Comparison of ENCODE assay signal across 10 cellular contexts in the genomic region with DNA sequence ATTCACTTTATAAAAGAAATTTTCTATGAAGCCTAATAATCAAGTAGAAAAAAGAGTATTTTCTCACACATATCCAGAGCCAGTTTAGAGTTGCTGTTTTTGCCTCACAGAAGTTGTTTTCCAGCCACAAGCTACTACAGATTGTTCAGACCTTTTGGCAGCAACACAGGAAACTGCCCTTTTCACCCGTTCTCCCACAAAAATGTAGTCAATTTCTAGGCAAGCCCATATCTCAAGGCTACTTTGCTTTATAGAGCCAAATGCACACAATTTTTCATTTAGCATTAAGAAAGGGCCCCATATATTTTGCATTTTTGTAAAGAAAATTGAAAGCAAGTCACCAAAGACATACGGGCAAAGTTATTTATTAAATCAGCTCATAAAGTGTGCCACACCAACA. TPM values are rescaled to one million over a fixed set of nuclear protein-coding genes. Genes with fewer than 3 reads are reported as not detected.
DNase-seq lines count a peak whose midpoint lies in the region; ATAC-seq and TF ChIP-seq lines count a peak whose summit lies in the region.
"Had no signal": no experiment of that assay in that cellular context is flagged by ENCODE, and none has a peak within 500 bp of the region (broad histone marks: within the 10 kb centered on the region; RNA-seq: fewer than 3 reads in every experiment).

No MANE protein-coding gene starts in this region.

- WGBS in psoas muscle, 3 donors, result 17 to 23% (median 21%) methylated on average over 2 of the region's 2 CpGs
- WGBS in stomach, 5 donors, result 27 to 39% (median 30%) methylated on average over 2 of the region's 2 CpGs
- WGBS in H9 (ENCODE audit: extremely low coverage, insufficient read length, low lambda C conversion rate), result no CpG with 5 or more reads among the region's 2 CpGs

- H3K4me1 ChIP-seq in psoas muscle (peaks cover 19% of the 10 kb centered on the region), stomach (peaks cover 6 to 44% (median 30%) of the 10 kb centered on the region in 4 donors), H9 (ENCODE audit: insufficient read depth, low read length) (no peaks in the 10 kb centered on the region; the same call in 1 of the 2 replicates)

- H3K4me1 Mint-ChIP-seq in activated naive CD8-positive, alpha-beta T cell treated with anti-CD3 and anti-CD28 coated beads, Interleukin-2, amount 50 U/mL, for 24 hours, result no peaks in the 10 kb centered on the region
- peaks cover 17 to 21% of the 10 kb centered on the region in 2 experiments for H3K4me1 Mint-ChIP-seq in H9

- no peak for TF ChIP-seq EP300 in stomach (IDR thresholded peaks at IDR 0.05)

- H3K36me3 ChIP-seq in SK-N-MC (ENCODE audit: insufficient read depth, low read length) (peaks cover 18% of the 10 kb centered on the region), psoas muscle (ENCODE audit: insufficient read depth in 1 of 2, low read depth in 1 of 2) (no peaks in the 10 kb centered on the region), stomach (no peaks in the 10 kb centered on the region)

- H2AFZ ChIP-seq in H9 (ENCODE audit: low read length), result no peak overlapping the region

- H3K23ac ChIP-seq in H9 (ENCODE audit: insufficient read length, low read depth, low read length), result no peak overlapping the region

- H3K27ac ChIP-seq in SK-N-MC (peak overlapping the region; percentile 95), psoas muscle (no peak overlapping the region), stomach (peak overlapping the region in 1 of 5 donors; percentile 15), H9 (ENCODE audit: insufficient read length, low read depth, low read length) (no peak overlapping the region)

- H3K9me3 Mint-ChIP-seq in activated naive CD8-positive, alpha-beta T cell treated with anti-CD3 and anti-CD28 coated beads, Interleukin-2, amount 50 U/mL, for 24 hours, result peaks cover 13% of the 10 kb centered on the region
- peaks cover 13 to 24% of the 10 kb centered on the region in 2 experiments for H3K9me3 Mint-ChIP-seq in H9

- DNase-seq in Ammon's horn (ENCODE audit: low spot score) (peak; percentile 60), SK-N-MC (ENCODE audit: low read depth, low spot score) (peak; percentile 60), fibroblast of pulmonary artery (ENCODE audit: low read depth) (peak; percentile 91), psoas muscle (no peak), posterior vena cava (ENCODE audit: low spot score) (no peak), stomach (no peak), H9 (no peak)
- DNase-seq in activated naive CD8-positive, alpha-beta T cell treated with anti-CD3 and anti-CD28 coated beads, Interleukin-2, amount 50 U/mL, for 24 hours, result no peak
- DNase-seq: NCI-H1105 treated with DMSO at 0.1 percent for 48 hours, T-cell had no signal

- TF ChIP-seq POLR2A in stomach (IDR thresholded peaks at IDR 0.05), result no peak

- no peaks in the 10 kb centered on the region for H3K27me3 ChIP-seq in psoas muscle (ENCODE audit: insufficient read depth in 3 of 3, low read length in 2 of 3)
- H3K27me3 ChIP-seq in stomach, result no peaks in the 10 kb centered on the region
- no peaks in the 10 kb centered on the region for H3K27me3 ChIP-seq in H9 (ENCODE audit: insufficient read depth, low read length)

- intact Hi-C loops in psoas muscle (cut with DNase I) (no loop called here), posterior vena cava (cut with DNase I) (no loop called here), stomach (cut with DNase I; ENCODE audit: low total_unique reads) (no loop called here)

- H2BK5ac ChIP-seq in H9 (ENCODE audit: insufficient read length, low read length), result no peak overlapping the region

- H3K79me1 ChIP-seq in H9 (ENCODE audit: insufficient read depth, low read depth, low read length, poor library complexity, severe bottlenecking), result peaks cover 8% of the 10 kb centered on the region

- peaks cover 7% of the 10 kb centered on the region; the same call in 1 of the 2 replicates for H3K79me2 ChIP-seq in H9 (ENCODE audit: insufficient read depth, low read length)

- H2BK120ac ChIP-seq in H9 (ENCODE audit: low read depth, low read length, poor library complexity, severe bottlenecking), result no peak overlapping the region

- TF ChIP-seq CTCF in fibroblast of pulmonary artery (IDR thresholded peaks at IDR 0.05; ENCODE audit: low read length, missing control alignments) (no peak), psoas muscle (IDR thresholded peaks at IDR 0.05) (no peak), stomach (IDR thresholded peaks at IDR 0.05) (no peak), H9 (conservative IDR thresholded peaks at IDR 0.05) (no peak)

- no peak overlapping the region for H3K4ac ChIP-seq in H9 (ENCODE audit: low read depth, low read length)

- H3K4me3 Mint-ChIP-seq in activated naive CD8-positive, alpha-beta T cell treated with anti-CD3 and anti-CD28 coated beads, Interleukin-2, amount 50 U/mL, for 24 hours, result no peak overlapping the region
- H3K4me3 Mint-ChIP-seq in H9, result no peak overlapping the region
- H3K4me3 Mint-ChIP-seq: T-cell had no signal

- H4K20me1 ChIP-seq in H9 (ENCODE audit: control insufficient read depth, insufficient read depth, insufficient read length), result no peaks in the 10 kb centered on the region

- no peak overlapping the region for H3K27ac Mint-ChIP-seq in activated naive CD8-positive, alpha-beta T cell treated with anti-CD3 and anti-CD28 coated beads, Interleukin-2, amount 50 U/mL, for 24 hours
- H3K27ac Mint-ChIP-seq in H9, result 0 out of 7 replicates have a peak overlapping the region, but pooled peaks of 1 of the 3 experiments have one; percentile 26
- H3K27ac Mint-ChIP-seq: T-cell had no signal

- H3K56ac ChIP-seq in H9 (ENCODE audit: insufficient read length, low read depth, low read length), result no peak overlapping the region

- H2AK5ac ChIP-seq in H9 (ENCODE audit: insufficient read length, low read length), result no peak overlapping the region

- H3K36me3 Mint-ChIP-seq in activated naive CD8-positive, alpha-beta T cell treated with anti-CD3 and anti-CD28 coated beads, Interleukin-2, amount 50 U/mL, for 24 hours (ENCODE audit: low read depth), result peaks cover 4% of the 10 kb centered on the region
- peaks cover 21 to 22% (median 21%) of the 10 kb centered on the region in 3 experiments for H3K36me3 Mint-ChIP-seq in H9 (ENCODE audit: insufficient read depth in 1 of 3, low read depth in 3 of 3)

- H3K9me3 ChIP-seq in SK-N-MC (ENCODE audit: low read depth, low read length), result no peaks in the 10 kb centered on the region; the same call in 1 of the 2 replicates
- H3K9me3 ChIP-seq in psoas muscle, result no peaks in the 10 kb centered on the region
- peaks cover 0 to 2% (median under 1%) of the 10 kb centered on the region in 4 donors for H3K9me3 ChIP-seq in stomach
- H3K9me3 ChIP-seq in H9 (ENCODE audit: control insufficient read depth, low read depth, low read length), result peaks cover 4% of the 10 kb centered on the region

- H3K4me3 ChIP-seq in SK-N-MC, result peak overlapping the region; percentile 74
- peak overlapping the region; percentile 32 for H3K4me3 ChIP-seq in fibroblast of pulmonary artery (replicated peaks; ENCODE audit: low read depth, low read length)
- H3K4me3 ChIP-seq in psoas muscle, result peak overlapping the region; percentile 6
- H3K4me3 ChIP-seq in stomach, result no peak overlapping the region

- H3K4me2 ChIP-seq in H9 (ENCODE audit: insufficient read depth, insufficient read length, low read length), result no peak overlapping the region

- H3T11ph ChIP-seq in H9 (ENCODE audit: low read length), result no peak overlapping the region

- H3K23me2 ChIP-seq in H9 (ENCODE audit: insufficient read length, low read depth, low read length, poor library complexity, severe bottlenecking), result no peaks in the 10 kb centered on the region

- no peak overlapping the region for H3K14ac ChIP-seq in H9 (ENCODE audit: insufficient read depth, low read length)

- no peak overlapping the region for H2BK12ac ChIP-seq in H9 (ENCODE audit: insufficient read length, low read depth, low read length)

- no peak overlapping the region for H3K18ac ChIP-seq in H9 (ENCODE audit: insufficient read length, low read depth, low read length)

- H2BK15ac ChIP-seq in H9 (ENCODE audit: low read depth, low read length), result no peak overlapping the region

- H4K8ac ChIP-seq in H9 (replicated peaks; ENCODE audit: insufficient read length, low read depth, low read length), result no peak overlapping the region

- H4K91ac ChIP-seq in H9 (ENCODE audit: insufficient read length, low read depth, low read length), result no peak overlapping the region

- H4K5ac ChIP-seq in H9 (ENCODE audit: insufficient read length, low read depth, low read length), result no peak overlapping the region

- no peak overlapping the region for H2BK20ac ChIP-seq in H9 (ENCODE audit: low read depth, low read length, poor library complexity, severe bottlenecking)

- peak overlapping the region; percentile 58 for H3K9ac ChIP-seq in SK-N-MC (ENCODE audit: insufficient read length)
- H3K9ac ChIP-seq in H9 (ENCODE audit: extremely low read depth, insufficient read length, low read length), result no peak overlapping the region

- ATAC-seq in psoas muscle, result peak in 1 of 4 donors; percentile 56
- no peak for ATAC-seq in activated naive CD8-positive, alpha-beta T cell treated with anti-CD3 and anti-CD28 coated beads, Interleukin-2, amount 50 U/mL, for 24 hours
- ATAC-seq: T-cell had no signal

- no peaks in the 10 kb centered on the region for H3K27me3 Mint-ChIP-seq in activated naive CD8-positive, alpha-beta T cell treated with anti-CD3 and anti-CD28 coated beads, Interleukin-2, amount 50 U/mL, for 24 hours
- no peaks in the 10 kb centered on the region for H3K27me3 Mint-ChIP-seq in H9 (ENCODE audit: low read depth)
- H3K27me3 Mint-ChIP-seq: T-cell had no signal

RNA-seq across cellular contexts. Expression of a gene that starts 49.5 kb away (rescaled TPM):
- total RNA-seq in psoas muscle (10 to 100 TPM; 22.7 to 75.7 (median 33.8) TPM), posterior vena cava (100 to 1,000 TPM; 143 to 193 TPM), stomach (100 to 1,000 TPM in 2 of 5 donors, 10 to 100 TPM in 3; 18.2 to 238 (median 36.5) TPM), H9 (2021) (78.7 and 90.2 TPM in 2 replicates)
- polyA plus RNA-seq in psoas muscle (10 to 100 TPM in 2 of 3 donors, 1 to 10 TPM in 1; 8.5 to 13.6 (median 10.1) TPM), stomach (10 to 100 TPM; 12.5 to 28.9 (median 28.6) TPM)

Comparison
In these comparisons a context has a peak if more than half of its experiments do, and no peak if none do; other contexts are left out.
1. DNase-seq: peak in Ammon's horn (single experiment), SK-N-MC (single experiment) and fibroblast of pulmonary artery (single experiment); none in psoas muscle (0 of 2), activated naive CD8-positive, alpha-beta T cell treated with anti-CD3 and anti-CD28 coated beads, Interleukin-2, amount 50 U/mL, for 24 hours (single experiment), posterior vena cava (single experiment), stomach (single experiment) and H9 (single experiment).
2. H3K4me3 ChIP-seq: peak in SK-N-MC (single experiment), fibroblast of pulmonary artery (single experiment) and psoas muscle (single experiment); none in stomach (0 of 4).